Comparison of ENCODE assay signal across 16 cellular contexts in genomic region chr2:216603010-216603883, GRCh38. TPM values are rescaled to one million over a fixed set of nuclear protein-coding genes. Genes with fewer than 3 reads are reported as not detected.
A peak's percentile ranks its signal among the peaks of the same experiment; 100 is the strongest.
DNase-seq lines count a peak whose midpoint lies in the region; ATAC-seq and TF ChIP-seq lines count a peak whose summit lies in the region.
"Had no signal": no experiment of that assay in that cellular context is flagged by ENCODE, and none has a peak within 500 bp of the region (broad histone marks: within the 10 kb centered on the region; RNA-seq: fewer than 3 reads in every experiment).

No MANE protein-coding gene starts in this region.

- TF ChIP-seq CTCF in OCI-LY7 (conservative IDR thresholded peaks at IDR 0.05; ENCODE audit: low read length), result no peak
- no peak for TF ChIP-seq CTCF in endothelial cell (IDR thresholded peaks at IDR 0.05; ENCODE audit: unreplicated experiment)
- TF ChIP-seq CTCF in stomach (IDR thresholded peaks at IDR 0.05), result no peak
- no peak for TF ChIP-seq CTCF in thyroid gland (IDR thresholded peaks at IDR 0.05)
- TF ChIP-seq CTCF in CD4-positive, alpha-beta T cell (IDR thresholded peaks at IDR 0.05), result no peak

- H3K9me3 Mint-ChIP-seq in activated naive CD8-positive, alpha-beta T cell treated with anti-CD3 and anti-CD28 coated beads, Interleukin-2, amount 10 ng/mL, durations not matched to agents 7 days and 5 days, result peaks cover 4% of the 10 kb centered on the region
- H3K9me3 Mint-ChIP-seq in activated naive CD8-positive, alpha-beta T cell treated with anti-CD3 and anti-CD28 coated beads, Interleukin-2, amount 50 U/mL, for 24 hours, result no peaks in the 10 kb centered on the region
- H3K9me3 Mint-ChIP-seq in endothelial cell (ENCODE audit: unreplicated experiment), result no peaks in the 10 kb centered on the region
- H3K9me3 Mint-ChIP-seq in CD4-positive, alpha-beta T cell, result no peaks in the 10 kb centered on the region
- H3K9me3 Mint-ChIP-seq: activated naive CD8-positive, alpha-beta T cell treated with anti-CD3 and anti-CD28 coated beads for 36 hours; activated T-cell treated with anti-CD3 and anti-CD28 coated beads, Interleukin-2, amount 50 U/mL, for 72 hours had no signal

- TF ChIP-seq POLR2A in stomach (IDR thresholded peaks at IDR 0.05), result no peak
- no peak for TF ChIP-seq POLR2A in thyroid gland (IDR thresholded peaks at IDR 0.05)

- no peaks in the 10 kb centered on the region for H3K9me2 ChIP-seq in OCI-LY7 (ENCODE audit: insufficient read depth, low read length)

- DNase-seq in activated naive CD8-positive, alpha-beta T cell treated with anti-CD3 and anti-CD28 coated beads, Interleukin-2, amount 10 ng/mL, durations not matched to agents 7 days and 5 days, result no peak
- no peak for DNase-seq in activated naive CD8-positive, alpha-beta T cell treated with anti-CD3 and anti-CD28 coated beads, Interleukin-2, amount 50 U/mL, for 24 hours
- DNase-seq in OCI-LY7 (ENCODE audit: low spot score) (peak; percentile 11), endothelial cell (ENCODE audit: low spot score) (no peak), stomach (peak; percentile 49), thyroid gland (no peak), activated T-cell treated with anti-CD3 and anti-CD28 coated beads for 4 hours (no peak)
- no peak for DNase-seq in CD4-positive, alpha-beta T cell
- DNase-seq: activated naive CD8-positive, alpha-beta T cell treated with anti-CD3 and anti-CD28 coated beads for 36 hours; activated T-cell treated with anti-CD3 and anti-CD28 coated beads, Interleukin-2, amount 50 U/mL, for 72 hours; effector CD4-positive, alpha-beta T cell; GOT3; NCI-H2029 treated with DMSO at 0.1 percent for 48 hours; occipital lobe; stimulated activated CD4-positive, alpha-beta T cell treated with anti-CD3 and anti-CD28 coated beads, Interleukin-2, amount 100 ng/mL, for 48 hours; T-helper 9 cell had no signal

- POLR2A ChIA-PET in activated naive CD8-positive, alpha-beta T cell treated with anti-CD3 and anti-CD28 coated beads, Interleukin-2, amount 10 ng/mL, durations not matched to agents 7 days and 5 days (lab: Charles Lee), result interaction anchor here (0.5 kb wide), 1 partner anchor 1161 kb away, joined by 6 read pairs; no protein-coding TSS in a partner anchor
- POLR2A ChIA-PET in OCI-LY7 (lab: Charles Lee), result interaction anchor here (0.7 kb wide), 1 partner anchor 20 kb away, joined by 3 read pairs; no protein-coding TSS in a partner anchor
- POLR2A ChIA-PET in CD4-positive, alpha-beta T cell (lab: Charles Lee), result no interaction called here

- peaks cover 14% of the 10 kb centered on the region for H3K36me3 Mint-ChIP-seq in activated naive CD8-positive, alpha-beta T cell treated with anti-CD3 and anti-CD28 coated beads, Interleukin-2, amount 10 ng/mL, durations not matched to agents 7 days and 5 days
- peaks cover 2% of the 10 kb centered on the region for H3K36me3 Mint-ChIP-seq in activated naive CD8-positive, alpha-beta T cell treated with anti-CD3 and anti-CD28 coated beads, Interleukin-2, amount 50 U/mL, for 24 hours (ENCODE audit: low read depth)
- no peaks in the 10 kb centered on the region for H3K36me3 Mint-ChIP-seq in endothelial cell (ENCODE audit: low read depth, unreplicated experiment)
- no peaks in the 10 kb centered on the region for H3K36me3 Mint-ChIP-seq in CD4-positive, alpha-beta T cell (ENCODE audit: low read depth)

- H4K20me1 ChIP-seq in OCI-LY7 (ENCODE audit: insufficient read depth, low read length), result no peaks in the 10 kb centered on the region

- peaks cover 46% of the 10 kb centered on the region for H3K4me1 ChIP-seq in OCI-LY7 (ENCODE audit: insufficient read depth, low read length, poor library complexity, severe bottlenecking)
- peaks cover 0 to 12% (median 8%) of the 10 kb centered on the region in 4 donors for H3K4me1 ChIP-seq in stomach
- no peaks in the 10 kb centered on the region for H3K4me1 ChIP-seq in thyroid gland

- CTCF ChIA-PET in OCI-LY7 (lab: Charles Lee; ENCODE audit: unreplicated experiment), result interaction anchor here (0.6 kb wide), 1 partner anchor 41 kb away, joined by 6 read pairs; no protein-coding TSS in a partner anchor
- CTCF ChIA-PET in CD4-positive, alpha-beta T cell (lab: Charles Lee), result no interaction called here

- H2AFZ ChIP-seq in OCI-LY7 (ENCODE audit: low read length), result no peak overlapping the region

- intact Hi-C loops in OCI-LY7 (cut with micrococcal nuclease; ENCODE audit: unreplicated experiment) (no loop called here), stomach (cut with DNase I; ENCODE audit: low total_unique reads) (no loop called here), thyroid gland (cut with DNase I) (no loop called here)
- intact Hi-C loops in CD4-positive, alpha-beta T cell (cut with DNase I, micrococcal nuclease), result no loop called here

- H3K79me2 ChIP-seq in OCI-LY7 (ENCODE audit: insufficient read depth, low read depth, low read length), result no peaks in the 10 kb centered on the region

- H3K9me3 ChIP-seq in OCI-LY7 (ENCODE audit: low read length) (no peaks in the 10 kb centered on the region), stomach (no peaks in the 10 kb centered on the region), thyroid gland (no peaks in the 10 kb centered on the region)
- H3K9me3 ChIP-seq in CD4-positive, alpha-beta T cell (ENCODE audit: control insufficient read depth, low read length), result no peaks in the 10 kb centered on the region

- peak overlapping the region; percentile 63 for H3K27ac Mint-ChIP-seq in activated naive CD8-positive, alpha-beta T cell treated with anti-CD3 and anti-CD28 coated beads, Interleukin-2, amount 10 ng/mL, durations not matched to agents 7 days and 5 days
- H3K27ac Mint-ChIP-seq in activated naive CD8-positive, alpha-beta T cell treated with anti-CD3 and anti-CD28 coated beads, Interleukin-2, amount 50 U/mL, for 24 hours, result no peak overlapping the region
- no peak overlapping the region for H3K27ac Mint-ChIP-seq in endothelial cell (ENCODE audit: unreplicated experiment)
- no peak overlapping the region for H3K27ac Mint-ChIP-seq in CD4-positive, alpha-beta T cell
- H3K27ac Mint-ChIP-seq: activated naive CD8-positive, alpha-beta T cell treated with anti-CD3 and anti-CD28 coated beads for 36 hours; activated T-cell treated with anti-CD3 and anti-CD28 coated beads, Interleukin-2, amount 50 U/mL, for 72 hours had no signal

- no TSS peak for BruUV-seq in OCI-LY7 (replicated peaks; lab: Mats Ljungman, UMichigan)

- ATAC-seq in activated naive CD8-positive, alpha-beta T cell treated with anti-CD3 and anti-CD28 coated beads, Interleukin-2, amount 10 ng/mL, durations not matched to agents 7 days and 5 days (ENCODE audit: low read depth), result no peak
- ATAC-seq in activated naive CD8-positive, alpha-beta T cell treated with anti-CD3 and anti-CD28 coated beads, Interleukin-2, amount 50 U/mL, for 24 hours, result no peak
- ATAC-seq in CD4-positive, alpha-beta T cell (ENCODE audit: poor library complexity), result no peak
- ATAC-seq: activated T-cell treated with anti-CD3 and anti-CD28 coated beads, Interleukin-2, amount 50 U/mL, for 72 hours had no signal

- no peak for TF ChIP-seq EP300 in stomach (IDR thresholded peaks at IDR 0.05)

- H3K4me2 ChIP-seq in OCI-LY7 (ENCODE audit: low read length), result no peak overlapping the region

- H3K36me3 ChIP-seq in OCI-LY7 (ENCODE audit: insufficient read depth, low read length), result no peaks in the 10 kb centered on the region
- no peaks in the 10 kb centered on the region for H3K36me3 ChIP-seq in stomach
- H3K36me3 ChIP-seq in thyroid gland, result no peaks in the 10 kb centered on the region

- H3K27me3 ChIP-seq in stomach (peaks cover 0 to 8% (median 0%) of the 10 kb centered on the region in 3 donors), thyroid gland (no peaks in the 10 kb centered on the region)
- no peaks in the 10 kb centered on the region for H3K27me3 ChIP-seq in CD4-positive, alpha-beta T cell (ENCODE audit: control insufficient read depth, insufficient read depth, low read length)

- peaks cover 6% of the 10 kb centered on the region for H3K27me3 Mint-ChIP-seq in activated naive CD8-positive, alpha-beta T cell treated with anti-CD3 and anti-CD28 coated beads, Interleukin-2, amount 10 ng/mL, durations not matched to agents 7 days and 5 days
- peaks cover 15% of the 10 kb centered on the region for H3K27me3 Mint-ChIP-seq in activated naive CD8-positive, alpha-beta T cell treated with anti-CD3 and anti-CD28 coated beads, Interleukin-2, amount 50 U/mL, for 24 hours
- H3K27me3 Mint-ChIP-seq in endothelial cell (ENCODE audit: unreplicated experiment), result peaks cover 5% of the 10 kb centered on the region
- H3K27me3 Mint-ChIP-seq in CD4-positive, alpha-beta T cell, result peaks cover 15% of the 10 kb centered on the region

- peak overlapping the region; percentile 26 for H3K4me3 Mint-ChIP-seq in activated naive CD8-positive, alpha-beta T cell treated with anti-CD3 and anti-CD28 coated beads, Interleukin-2, amount 10 ng/mL, durations not matched to agents 7 days and 5 days
- H3K4me3 Mint-ChIP-seq in activated naive CD8-positive, alpha-beta T cell treated with anti-CD3 and anti-CD28 coated beads, Interleukin-2, amount 50 U/mL, for 24 hours, result no peak overlapping the region
- H3K4me3 Mint-ChIP-seq in endothelial cell (ENCODE audit: unreplicated experiment), result peak overlapping the region; percentile 11
- H3K4me3 Mint-ChIP-seq in CD4-positive, alpha-beta T cell, result no peak overlapping the region
- H3K4me3 Mint-ChIP-seq: activated naive CD8-positive, alpha-beta T cell treated with anti-CD3 and anti-CD28 coated beads for 36 hours; activated T-cell treated with anti-CD3 and anti-CD28 coated beads, Interleukin-2, amount 50 U/mL, for 72 hours had no signal

- WGBS in stomach, 5 donors, result 36 to 60% (median 48%) methylated on average over 9 of the region's 9 CpGs
- WGBS in thyroid gland, 2 donors, result 77 to 81% methylated on average over 9 of the region's 9 CpGs

- peaks cover 37% of the 10 kb centered on the region for H3K4me1 Mint-ChIP-seq in activated naive CD8-positive, alpha-beta T cell treated with anti-CD3 and anti-CD28 coated beads, Interleukin-2, amount 10 ng/mL, durations not matched to agents 7 days and 5 days
- H3K4me1 Mint-ChIP-seq in activated naive CD8-positive, alpha-beta T cell treated with anti-CD3 and anti-CD28 coated beads, Interleukin-2, amount 50 U/mL, for 24 hours, result peaks cover 11% of the 10 kb centered on the region
- peaks cover 25% of the 10 kb centered on the region for H3K4me1 Mint-ChIP-seq in endothelial cell (ENCODE audit: unreplicated experiment)
- peaks cover 15% of the 10 kb centered on the region for H3K4me1 Mint-ChIP-seq in CD4-positive, alpha-beta T cell (ENCODE audit: low read depth)

- H3K27ac ChIP-seq in OCI-LY7 (ENCODE audit: low read depth, low read length, poor library complexity, severe bottlenecking), result no peak overlapping the region
- H3K27ac ChIP-seq in stomach, result no peak overlapping the region
- no peak overlapping the region for H3K27ac ChIP-seq in thyroid gland
- no peak overlapping the region for H3K27ac ChIP-seq in CD4-positive, alpha-beta T cell (ENCODE audit: low read depth, low read length)

- no peak overlapping the region for H3K4me3 ChIP-seq in OCI-LY7 (ENCODE audit: low read depth, low read length, poor library complexity, severe bottlenecking)
- no peak overlapping the region for H3K4me3 ChIP-seq in stomach
- H3K4me3 ChIP-seq in thyroid gland (replicated peaks in 1 of 3), result no peak overlapping the region

RNA-seq across cellular contexts. Expression of gene IGFBP2, which starts 30.0 kb away (rescaled TPM):
- 100 to 1,000 TPM in 1 of 2 experiments, 10 to 100 TPM in 1; 97.3 to 115 TPM for total RNA-seq in activated naive CD8-positive, alpha-beta T cell treated with anti-CD3 and anti-CD28 coated beads, Interleukin-2, amount 10 ng/mL, durations not matched to agents 7 days and 5 days
- total RNA-seq in OCI-LY7 (2014; rRNA removed; shearing (Covaris generic)), result 0.66 and 0.75 TPM in 2 replicates
- total RNA-seq in OCI-LY7 (2022) (0.81 TPM in 1 of 2 replicates, not detected in the other), endothelial cell (ENCODE audit: unreplicated experiment) (1,170 TPM), stomach (100 to 1,000 TPM; 180 to 636 (median 529) TPM), thyroid gland (10 to 100 TPM; 26.5 to 45.0 (median 40.0) TPM)
- polyA plus RNA-seq in stomach, result 100 to 1,000 TPM; 106 to 285 (median 238) TPM
- not detected for total RNA-seq in CD4-positive, alpha-beta T cell

Comparison
In these comparisons a context has a peak if more than half of its experiments do, and no peak if none do; other contexts are left out.
1. H3K4me3 Mint-ChIP-seq: peak in activated naive CD8-positive, alpha-beta T cell treated with anti-CD3 and anti-CD28 coated beads, Interleukin-2, amount 10 ng/mL, durations not matched to agents 7 days and 5 days (single experiment) and endothelial cell (single experiment); none in activated naive CD8-positive, alpha-beta T cell treated with anti-CD3 and anti-CD28 coated beads, Interleukin-2, amount 50 U/mL, for 24 hours (single experiment) and CD4-positive, alpha-beta T cell (single experiment).
2. DNase-seq: peak in OCI-LY7 (single experiment) and stomach (single experiment); none in activated naive CD8-positive, alpha-beta T cell treated with anti-CD3 and anti-CD28 coated beads, Interleukin-2, amount 10 ng/mL, durations not matched to agents 7 days and 5 days (single experiment), activated naive CD8-positive, alpha-beta T cell treated with anti-CD3 and anti-CD28 coated beads, Interleukin-2, amount 50 U/mL, for 24 hours (single experiment), endothelial cell (single experiment), thyroid gland (0 of 2), activated T-cell treated with anti-CD3 and anti-CD28 coated beads for 4 hours (single experiment) and CD4-positive, alpha-beta T cell (0 of 10).
3. RNA of gene IGFBP2, which starts 30.0 kb away (total RNA-seq): 1,170 TPM in endothelial cell (single experiment), 180 to 636 TPM in stomach, 97.3 to 115 TPM in activated naive CD8-positive, alpha-beta T cell treated with anti-CD3 and anti-CD28 coated beads, Interleukin-2, amount 10 ng/mL, durations not matched to agents 7 days and 5 days and 26.5 to 45.0 TPM in thyroid gland; 0.66 to 0.81 TPM in OCI-LY7 and not detected in CD4-positive, alpha-beta T cell; every median in the first group is over 10 times any median in the second.